In genomic region chr5:170319281-170319680, GRCh38 we compare ENCODE assay signal across 22 cellular contexts. TPM values are rescaled to one million over a fixed set of nuclear protein-coding genes. Genes with fewer than 3 reads are reported as not detected.
DNase-seq lines count a peak whose midpoint lies in the region; ATAC-seq and TF ChIP-seq lines count a peak whose summit lies in the region.
"Had no signal": no experiment of that assay in that cellular context is flagged by ENCODE, and none has a peak within 500 bp of the region (broad histone marks: within the 10 kb centered on the region; RNA-seq: fewer than 3 reads in every experiment).

No MANE protein-coding gene starts in this region.

- no peaks in the 10 kb centered on the region for H3K27me3 Mint-ChIP-seq in activated CD8-positive, alpha-beta memory T cell treated with anti-CD3 and anti-CD28 coated beads, Interleukin-2, amount 10 ng/mL, durations not matched to agents 7 days and 5 days
- no peaks in the 10 kb centered on the region for H3K27me3 Mint-ChIP-seq in activated naive CD8-positive, alpha-beta T cell treated with anti-CD3 and anti-CD28 coated beads, Interleukin-2, amount 50 U/mL, for 24 hours

- H3K4me3 Mint-ChIP-seq in activated CD8-positive, alpha-beta memory T cell treated with anti-CD3 and anti-CD28 coated beads, Interleukin-2, amount 10 ng/mL, durations not matched to agents 7 days and 5 days = no peak overlapping the region
- H3K4me3 Mint-ChIP-seq in activated naive CD8-positive, alpha-beta T cell treated with anti-CD3 and anti-CD28 coated beads, Interleukin-2, amount 50 U/mL, for 24 hours = no peak overlapping the region
- H3K4me3 Mint-ChIP-seq: CD14-positive monocyte had no signal

- no peaks in the 10 kb centered on the region for H3K9me3 Mint-ChIP-seq in activated CD8-positive, alpha-beta memory T cell treated with anti-CD3 and anti-CD28 coated beads, Interleukin-2, amount 10 ng/mL, durations not matched to agents 7 days and 5 days (ENCODE audit: low read depth)
- H3K9me3 Mint-ChIP-seq in activated naive CD8-positive, alpha-beta T cell treated with anti-CD3 and anti-CD28 coated beads, Interleukin-2, amount 50 U/mL, for 24 hours = no peaks in the 10 kb centered on the region

- TF ChIP-seq POLR2A in spleen (IDR thresholded peaks at IDR 0.05) = no peak

- no peaks in the 10 kb centered on the region for H3K36me3 ChIP-seq in KOPT-K1 (ENCODE audit: insufficient read depth, low read length)
- H3K36me3 ChIP-seq in spleen = no peaks in the 10 kb centered on the region

- H3K4me1 ChIP-seq in spleen = peaks cover 0 to 16% (median 3%) of the 10 kb centered on the region in 6 donors
- H3K4me1 ChIP-seq: Caco-2 had no signal

- H3K9me3 ChIP-seq in KOPT-K1 (ENCODE audit: insufficient read depth, low read length, poor library complexity, severe bottlenecking) = no peaks in the 10 kb centered on the region
- no peaks in the 10 kb centered on the region for H3K9me3 ChIP-seq in spleen
- H3K9me3 ChIP-seq: Caco-2 had no signal

- DNase-seq in activated CD8-positive, alpha-beta memory T cell treated with anti-CD3 and anti-CD28 coated beads for 24 hours = peak; percentile 58
- no peak for DNase-seq in activated CD8-positive, alpha-beta memory T cell treated with anti-CD3 and anti-CD28 coated beads, Interleukin-2, amount 10 ng/mL, durations not matched to agents 7 days and 5 days
- no peak for DNase-seq in activated naive CD8-positive, alpha-beta T cell treated with anti-CD3 and anti-CD28 coated beads, Interleukin-2, amount 50 U/mL, for 24 hours
- peak; percentile 51 for DNase-seq in spleen
- no peak for DNase-seq in inferior parietal cortex (ENCODE audit: extremely low spot score)
- no peak for DNase-seq in caudate nucleus (lab: John Stamatoyannopoulos, UW)
- DNase-seq: 8988T, Caco-2, GDM1, HCEC 1CT, KG1, NCI-H1417, NCI-H187 treated with DMSO at 0.1 percent for 48 hours, NCI-H226, NCI-H524, NCI-H82, OCI-M1, SHP77 had no signal

- CTCF ChIA-PET in activated CD8-positive, alpha-beta memory T cell treated with anti-CD3 and anti-CD28 coated beads, Interleukin-2, amount 10 ng/mL, durations not matched to agents 7 days and 5 days (lab: Charles Lee) = interaction anchor here (1.0 to 2.5 kb wide), 9 partner anchors 10 to 93 kb away, joined by 3 to 7 read pairs (median 4); partner anchors contain the start of gene LCP2

- no peak overlapping the region for H3K27ac Mint-ChIP-seq in activated CD8-positive, alpha-beta memory T cell treated with anti-CD3 and anti-CD28 coated beads, Interleukin-2, amount 10 ng/mL, durations not matched to agents 7 days and 5 days
- no peak overlapping the region for H3K27ac Mint-ChIP-seq in activated naive CD8-positive, alpha-beta T cell treated with anti-CD3 and anti-CD28 coated beads, Interleukin-2, amount 50 U/mL, for 24 hours

- ATAC-seq in activated CD8-positive, alpha-beta memory T cell treated with anti-CD3 and anti-CD28 coated beads, Interleukin-2, amount 10 ng/mL, durations not matched to agents 7 days and 5 days = no peak
- peak; percentile 68 for ATAC-seq in activated naive CD8-positive, alpha-beta T cell treated with anti-CD3 and anti-CD28 coated beads, Interleukin-2, amount 50 U/mL, for 24 hours
- no peak for ATAC-seq in HG03565 (IDR thresholded peaks at IDR 0.05; ENCODE audit: unreplicated experiment)

- no peaks in the 10 kb centered on the region for H3K27me3 ChIP-seq in spleen (replicated peaks in 1 of 7)

- peaks cover 7% of the 10 kb centered on the region for H3K4me1 Mint-ChIP-seq in activated CD8-positive, alpha-beta memory T cell treated with anti-CD3 and anti-CD28 coated beads, Interleukin-2, amount 10 ng/mL, durations not matched to agents 7 days and 5 days
- peaks cover 27% of the 10 kb centered on the region for H3K4me1 Mint-ChIP-seq in activated naive CD8-positive, alpha-beta T cell treated with anti-CD3 and anti-CD28 coated beads, Interleukin-2, amount 50 U/mL, for 24 hours

- H3K36me3 Mint-ChIP-seq in activated CD8-positive, alpha-beta memory T cell treated with anti-CD3 and anti-CD28 coated beads, Interleukin-2, amount 10 ng/mL, durations not matched to agents 7 days and 5 days = peaks cover 2% of the 10 kb centered on the region
- no peaks in the 10 kb centered on the region for H3K36me3 Mint-ChIP-seq in activated naive CD8-positive, alpha-beta T cell treated with anti-CD3 and anti-CD28 coated beads, Interleukin-2, amount 50 U/mL, for 24 hours (ENCODE audit: low read depth)
- H3K36me3 Mint-ChIP-seq: CD14-positive monocyte had no signal

- H3K27ac ChIP-seq in KOPT-K1 (ENCODE audit: low read depth, low read length, poor library complexity, severe bottlenecking) = peak overlapping the region; percentile 19
- no peak overlapping the region for H3K27ac ChIP-seq in spleen
- H3K27ac ChIP-seq in caudate nucleus (ENCODE audit: low read depth, low read length) = no peak overlapping the region

- WGBS in spleen, 5 donors = 69 to 79% (median 70%) methylated on average over 5 of the region's 5 CpGs

- TF ChIP-seq CTCF in spleen (IDR thresholded peaks at IDR 0.05 in 8 of 11, conservative IDR thresholded peaks at IDR 0.05 in 3 of 11) = no peak

- intact Hi-C loops in spleen (cut with DNase I; ENCODE audit: low total_unique reads) = no loop called here

- no peak overlapping the region for H3K4me3 ChIP-seq in spleen

RNA-seq across cellular contexts. Expression of gene LCP2, which starts 21.7 kb away (rescaled TPM):
- 100 to 1,000 TPM; 393 to 419 TPM for total RNA-seq in activated CD8-positive, alpha-beta memory T cell treated with anti-CD3 and anti-CD28 coated beads, Interleukin-2, amount 10 ng/mL, durations not matched to agents 7 days and 5 days
- total RNA-seq in spleen = 100 to 1,000 TPM; 186 to 272 (median 219) TPM
- 10 to 100 TPM; 28.3 to 33.1 (median 29.3) TPM for polyA plus RNA-seq in spleen
- total RNA-seq: Caco-2 had no signal
- polyA plus RNA-seq: AG04450 had no signal

Comparison
In these comparisons a context has a peak if more than half of its experiments do, and no peak if none do; other contexts are left out.
1. DNase-seq: peak in activated CD8-positive, alpha-beta memory T cell treated with anti-CD3 and anti-CD28 coated beads for 24 hours (single experiment) and spleen (single experiment); none in activated CD8-positive, alpha-beta memory T cell treated with anti-CD3 and anti-CD28 coated beads, Interleukin-2, amount 10 ng/mL, durations not matched to agents 7 days and 5 days (single experiment), activated naive CD8-positive, alpha-beta T cell treated with anti-CD3 and anti-CD28 coated beads, Interleukin-2, amount 50 U/mL, for 24 hours (single experiment), inferior parietal cortex (single experiment) and caudate nucleus (0 of 61).